ENCODE assay signal across 12 cellular contexts in genomic region chr6:168674595-168674994, GRCh38.
A peak's percentile ranks its signal among the peaks of the same experiment; 100 is the strongest.
DNase-seq lines count a peak whose midpoint lies in the region; ATAC-seq and TF ChIP-seq lines count a peak whose summit lies in the region.
"Had no signal": no experiment of that assay in that cellular context is flagged by ENCODE, and none has a peak within 500 bp of the region (broad histone marks: within the 10 kb centered on the region; RNA-seq: fewer than 3 reads in every experiment).

No MANE protein-coding gene starts in this region.

- H3K4me3 ChIP-seq in heart right ventricle: no peak overlapping the region
- no peak overlapping the region for H3K4me3 ChIP-seq in neural progenitor cell
- H3K4me3 ChIP-seq: BLaER1 treated with 17β-estradiol and CSF1 and Interleukin-3, amounts not matched to agents 10 nM and 100 nM; HAP-1 had no signal

- H3K27ac ChIP-seq in heart right ventricle (no peak overlapping the region), neural progenitor cell (no peak overlapping the region)
- H3K27ac ChIP-seq: BLaER1 treated with 17β-estradiol and CSF1 and Interleukin-3, amounts not matched to agents 10 nM and 100 nM; HL-60 had no signal

- H3K36me3 ChIP-seq in heart right ventricle (no peaks in the 10 kb centered on the region), neural progenitor cell (no peaks in the 10 kb centered on the region)
- H3K36me3 ChIP-seq: BLaER1 treated with 17β-estradiol and CSF1 and Interleukin-3, amounts not matched to agents 10 nM and 100 nM; HAP-1 had no signal

- peaks cover 9% of the 10 kb centered on the region for H3K27me3 Mint-ChIP-seq in neural progenitor cell (ENCODE audit: insufficient read depth, low read depth)
- peaks cover 3 to 6% (median 4%) of the 10 kb centered on the region in 3 donors for H3K27me3 Mint-ChIP-seq in immature natural killer cell (ENCODE audit: low read depth in 3 of 3)
- H3K27me3 Mint-ChIP-seq: B cell had no signal

- H3K27ac Mint-ChIP-seq in neural progenitor cell: peak overlapping the region; percentile 59
- H3K27ac Mint-ChIP-seq in immature natural killer cell: no peak overlapping the region
- H3K27ac Mint-ChIP-seq: B cell; CD8-positive, alpha-beta T cell had no signal

- CTCF ChIA-PET in HEK293T (lab: Yijun Ruan, JAX): no interaction called here

- WGBS in heart right ventricle, 2 donors: 89 to 91% methylated on average over 7 of the region's 7 CpGs

- H4K20me1 ChIP-seq in neural progenitor cell (ENCODE audit: low read depth): no peaks in the 10 kb centered on the region
- H4K20me1 ChIP-seq: BLaER1 treated with 17β-estradiol and CSF1 and Interleukin-3, amounts not matched to agents 10 nM and 100 nM had no signal

- no peaks in the 10 kb centered on the region for H3K36me3 Mint-ChIP-seq in neural progenitor cell
- no peaks in the 10 kb centered on the region for H3K36me3 Mint-ChIP-seq in immature natural killer cell
- H3K36me3 Mint-ChIP-seq: CD8-positive, alpha-beta T cell had no signal

- ATAC-seq in heart right ventricle: no peak
- ATAC-seq: CD8-positive, alpha-beta T cell had no signal

- H3K9me3 ChIP-seq in heart right ventricle: no peaks in the 10 kb centered on the region
- H3K9me3 ChIP-seq in neural progenitor cell (ENCODE audit: low read depth): no peaks in the 10 kb centered on the region
- H3K9me3 ChIP-seq: BLaER1 treated with 17β-estradiol and CSF1 and Interleukin-3, amounts not matched to agents 10 nM and 100 nM; HAP-1 had no signal

- TF ChIP-seq CTCF in heart right ventricle (IDR thresholded peaks at IDR 0.05): no peak
- TF ChIP-seq CTCF in neural progenitor cell (IDR thresholded peaks at IDR 0.05): no peak

- POLR2A ChIA-PET in HEK293T (lab: Yijun Ruan, JAX): no interaction called here

- no peaks in the 10 kb centered on the region for H3F3A ChIP-seq in neural progenitor cell (ENCODE audit: low read depth)

- H2AFZ ChIP-seq in neural progenitor cell (replicated peaks): no peak overlapping the region

- DNase-seq in cardiac septum (ENCODE audit: low spot score) (peak; percentile 63), heart right ventricle (no peak), ecto neural progenitor cell (ENCODE audit: low spot score) (peak; percentile 28), neural progenitor cell (ENCODE audit: low spot score) (no peak), immature natural killer cell (no peak), H4 (ENCODE audit: low spot score) (no peak), HEK293T (ENCODE audit: extremely low spot score) (no peak)

- no peaks in the 10 kb centered on the region for H3K4me1 ChIP-seq in heart right ventricle
- H3K4me1 ChIP-seq in neural progenitor cell: peaks cover 6% of the 10 kb centered on the region
- H3K4me1 ChIP-seq: BLaER1 treated with 17β-estradiol and CSF1 and Interleukin-3, amounts not matched to agents 10 nM and 100 nM; HAP-1 had no signal

- H3K27me3 ChIP-seq in heart right ventricle (peaks cover 0 to 4% (median 0%) of the 10 kb centered on the region in 7 donors), neural progenitor cell (no peaks in the 10 kb centered on the region)
- H3K27me3 ChIP-seq: BLaER1 treated with 17β-estradiol and CSF1 and Interleukin-3, amounts not matched to agents 10 nM and 100 nM had no signal

- H3K9ac ChIP-seq in neural progenitor cell: no peak overlapping the region
- H3K9ac ChIP-seq: BLaER1 treated with 17β-estradiol and CSF1 and Interleukin-3, amounts not matched to agents 10 nM and 100 nM had no signal

- no peaks in the 10 kb centered on the region for H3K79me2 ChIP-seq in neural progenitor cell (ENCODE audit: low read depth)

- H3K4me1 Mint-ChIP-seq in neural progenitor cell (peaks cover 19% of the 10 kb centered on the region), immature natural killer cell (no peaks in the 10 kb centered on the region)
- H3K4me1 Mint-ChIP-seq: B cell had no signal

- no peak overlapping the region for H3K4me2 ChIP-seq in neural progenitor cell
- H3K4me2 ChIP-seq: BLaER1 treated with 17β-estradiol and CSF1 and Interleukin-3, amounts not matched to agents 10 nM and 100 nM had no signal

- H3K9me3 Mint-ChIP-seq in neural progenitor cell (no peaks in the 10 kb centered on the region), immature natural killer cell (peaks cover 0 to 2% (median 0%) of the 10 kb centered on the region in 6 donors)
- H3K9me3 Mint-ChIP-seq: CD8-positive, alpha-beta T cell had no signal

- H3K4me3 Mint-ChIP-seq in neural progenitor cell: no peak overlapping the region
- no peak overlapping the region for H3K4me3 Mint-ChIP-seq in immature natural killer cell
- H3K4me3 Mint-ChIP-seq: B cell; CD8-positive, alpha-beta T cell had no signal

- intact Hi-C loops in cardiac septum (cut with DNase I) (no loop called here), heart right ventricle (cut with DNase I) (no loop called here)

TF ChIP-seq in HEK293T, 16 proteins besides CTCF, POLR2A, EP300 and RAD21:
- TF ChIP-seq FOXM1 (IDR thresholded peaks at IDR 0.05; ENCODE audit: borderline replicate concordance): no peak
- no peak for TF ChIP-seq ARNT (IDR thresholded peaks at IDR 0.05)
- no peak for TF ChIP-seq FOXA1 (IDR thresholded peaks at IDR 0.05)
- TF ChIP-seq, protein P1, sequence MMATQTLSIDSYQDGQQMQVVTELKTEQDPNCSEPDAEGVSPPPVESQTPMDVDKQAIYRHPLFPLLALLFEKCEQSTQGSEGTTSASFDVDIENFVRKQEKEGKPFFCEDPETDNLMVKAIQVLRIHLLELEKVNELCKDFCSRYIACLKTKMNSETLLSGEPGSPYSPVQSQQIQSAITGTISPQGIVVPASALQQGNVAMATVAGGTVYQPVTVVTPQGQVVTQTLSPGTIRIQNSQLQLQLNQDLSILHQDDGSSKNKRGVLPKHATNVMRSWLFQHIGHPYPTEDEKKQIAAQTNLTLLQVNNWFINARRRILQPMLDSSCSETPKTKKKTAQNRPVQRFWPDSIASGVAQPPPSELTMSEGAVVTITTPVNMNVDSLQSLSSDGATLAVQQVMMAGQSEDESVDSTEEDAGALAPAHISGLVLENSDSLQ (IDR thresholded peaks at IDR 0.05): no peak
- TF ChIP-seq ZNF384 (IDR thresholded peaks at IDR 0.05): no peak
- no peak for TF ChIP-seq HDGF (IDR thresholded peaks at IDR 0.05; ENCODE audit: borderline replicate concordance)

Comparison
In these comparisons a context has a peak if more than half of its experiments do, and no peak if none do; other contexts are left out.
1. DNase-seq: peak in cardiac septum (single experiment) and ecto neural progenitor cell (single experiment); none in heart right ventricle (0 of 2), neural progenitor cell (single experiment), immature natural killer cell (0 of 3), H4 (single experiment) and HEK293T (single experiment).